In the genomic region with DNA sequence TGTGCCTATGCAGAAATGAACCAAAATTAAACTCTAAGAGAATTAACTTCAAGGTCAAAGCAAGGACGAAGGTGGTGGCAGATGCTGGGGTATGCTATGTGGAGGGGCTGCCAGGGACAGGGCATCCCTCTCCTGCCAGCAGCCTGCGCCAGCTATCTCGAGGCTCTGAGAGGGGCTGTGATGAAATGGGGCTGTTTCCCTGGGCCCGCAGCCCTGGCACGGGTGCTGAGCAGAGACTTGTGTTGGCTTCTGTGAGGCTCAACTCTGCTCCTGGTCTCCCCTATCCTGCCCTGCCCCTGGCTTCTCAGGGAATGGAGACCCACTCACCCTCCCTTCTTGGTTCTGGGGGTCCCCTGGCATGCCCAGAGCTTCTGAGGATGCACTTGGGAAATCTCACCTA, we compare ENCODE assay signal across 30 cellular contexts.
"Had no signal": no experiment of that assay in that cellular context is flagged by ENCODE, and none has a peak within 500 bp of the region (broad histone marks: within the 10 kb centered on the region; RNA-seq: fewer than 3 reads in every experiment).

No MANE protein-coding gene starts in this region.

- H3K4me3 ChIP-seq: adrenal gland, body of pancreas, breast epithelium, SJCRH30, SK-N-MC had no signal

- H3K4me1 Mint-ChIP-seq: activated B cell treated with CpG ODN at 0.5 μM for 24 hours had no signal

- H3K27me3 ChIP-seq: adrenal gland, body of pancreas, breast epithelium, SJCRH30 had no signal

- H3K4me3 Mint-ChIP-seq: activated B cell treated with CpG ODN at 0.5 μM for 24 hours; activated CD4-positive, alpha-beta memory T cell treated with anti-CD3 and anti-CD28 coated beads for 36 hours; activated naive CD4-positive, alpha-beta T cell treated with anti-CD3 and anti-CD28 coated beads for 36 hours; activated T-cell treated with anti-CD3 and anti-CD28 coated beads, Interleukin-2, amount 50 U/mL, for 4 hours; activated T-helper 1 cell treated with anti-CD3 and anti-CD28 coated beads, Interleukin-12 subunit alpha, Interleukin-12 subunit beta, Interleukin-2, Interleukin-4 antibody, amounts not matched to agents 30 ng/mL and 10 ng/mL and 1 ng/mL, durations not matched to agents 14 hours and 24 hours and 36 hours had no signal

- H3K27ac Mint-ChIP-seq: activated B cell treated with CpG ODN at 0.5 μM for 24 hours; activated CD4-positive, alpha-beta memory T cell treated with anti-CD3 and anti-CD28 coated beads for 36 hours; activated naive CD4-positive, alpha-beta T cell treated with anti-CD3 and anti-CD28 coated beads for 36 hours; activated naive CD4-positive, alpha-beta T cell treated with anti-CD3 and anti-CD28 coated beads, Interleukin-2, amount 50 U/mL, for 72 hours; activated T-helper 1 cell treated with anti-CD3 and anti-CD28 coated beads, Interleukin-12 subunit alpha, Interleukin-12 subunit beta, Interleukin-2, Interleukin-4 antibody, amounts not matched to agents 30 ng/mL and 10 ng/mL and 1 ng/mL, durations not matched to agents 14 hours and 24 hours and 36 hours had no signal

- H3K27me3 Mint-ChIP-seq: activated B cell treated with CpG ODN at 0.5 μM for 24 hours; activated CD4-positive, alpha-beta memory T cell treated with anti-CD3 and anti-CD28 coated beads for 36 hours had no signal

- DNase-seq: activated B cell treated with CpG ODN at 0.5 μM for 24 hours; activated CD4-positive, alpha-beta memory T cell treated with anti-CD3 and anti-CD28 coated beads for 36 hours; activated CD4-positive, alpha-beta T cell treated with anti-CD3 and anti-CD28 coated beads for 4 hours; activated CD4-positive, alpha-beta T cell treated with anti-CD3 and anti-CD28 coated beads, Interleukin-2, amount 50 U/mL, for 1 hour; activated CD4-positive, CD25-positive, alpha-beta regulatory T cell treated with anti-CD3 and anti-CD28 coated beads, Interleukin-2, amount 50 U/mL, for 72 hours; activated gamma-delta T cell treated with Interleukin-2 at 50 U/mL for 16 hours; activated naive CD4-positive, alpha-beta T cell treated with anti-CD3 and anti-CD28 coated beads for 36 hours; activated T-cell treated with anti-CD3 and anti-CD28 coated beads for 4 hours; activated T-cell treated with anti-CD3 and anti-CD28 coated beads, Interleukin-2, amount 50 U/mL, for 4 hours; adrenal gland; body of pancreas; MM.1S; NCI-H1105; NCI-H1417 treated with DMSO at 0.1 percent for 48 hours; NCI-H187 treated with DMSO at 0.1 percent for 48 hours; NCI-H2081; NCI-H345; NCI-H524 treated with DMSO at 0.1 percent for 48 hours; OCI-M1; SHP77; SJCRH30; T-helper 1 cell; T-helper 2 cell; T-helper 9 cell had no signal

- H3K4me1 ChIP-seq: adrenal gland, body of pancreas, breast epithelium, SJCRH30 had no signal

- ATAC-seq: activated naive CD4-positive, alpha-beta T cell treated with anti-CD3 and anti-CD28 coated beads, Interleukin-2, amount 50 U/mL, for 72 hours; activated T-cell treated with anti-CD3 and anti-CD28 coated beads, Interleukin-2, amount 50 U/mL, for 4 hours; body of pancreas had no signal

- H3K9me3 Mint-ChIP-seq: activated B cell treated with CpG ODN at 0.5 μM for 24 hours; activated CD4-positive, alpha-beta memory T cell treated with anti-CD3 and anti-CD28 coated beads for 36 hours; activated naive CD4-positive, alpha-beta T cell treated with anti-CD3 and anti-CD28 coated beads for 36 hours; activated naive CD4-positive, alpha-beta T cell treated with anti-CD3 and anti-CD28 coated beads, Interleukin-2, amount 50 U/mL, for 72 hours; activated T-cell treated with anti-CD3 and anti-CD28 coated beads, Interleukin-2, amount 50 U/mL, for 4 hours had no signal

- H3K9me3 ChIP-seq: adrenal gland, body of pancreas, breast epithelium, SJCRH30 had no signal

- H3K4me2 ChIP-seq: KMS-11 had no signal

- H3K36me3 ChIP-seq: adrenal gland, breast epithelium, SJCRH30 had no signal

- H3K9ac ChIP-seq: KMS-11 had no signal

- H3K27ac ChIP-seq: adrenal gland, body of pancreas, breast epithelium, KMS-11, SJCRH30, SK-N-MC, VCaP had no signal

- H3K36me3 Mint-ChIP-seq: activated CD4-positive, alpha-beta memory T cell treated with anti-CD3 and anti-CD28 coated beads for 36 hours; activated naive CD4-positive, alpha-beta T cell treated with anti-CD3 and anti-CD28 coated beads, Interleukin-2, amount 50 U/mL, for 72 hours had no signal
